Comparison of ENCODE assay signal across 13 cellular contexts in the genomic region with DNA sequence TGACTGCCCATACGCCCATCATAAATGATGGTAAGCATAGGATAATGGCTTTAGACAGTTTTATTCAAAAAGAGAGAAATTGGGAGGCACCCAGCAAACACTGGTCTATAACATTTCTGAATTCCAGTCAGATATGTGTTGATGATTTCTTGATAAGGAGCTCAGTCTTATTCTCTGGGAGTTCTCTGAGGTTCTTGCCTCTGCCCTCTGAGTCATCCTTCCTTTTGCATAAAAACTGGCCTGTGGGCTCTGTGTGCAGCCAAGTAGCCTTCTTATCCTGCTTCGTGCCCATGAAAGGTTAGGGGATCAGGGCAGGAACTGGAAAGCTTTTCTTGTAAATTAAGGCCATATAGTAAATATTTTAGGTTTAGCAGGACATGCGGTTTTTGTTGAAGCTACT. TPM values are rescaled to one million over a fixed set of nuclear protein-coding genes. Genes with fewer than 3 reads are reported as not detected.
DNase-seq lines count a peak whose midpoint lies in the region; ATAC-seq and TF ChIP-seq lines count a peak whose summit lies in the region.
"Had no signal": no experiment of that assay in that cellular context is flagged by ENCODE, and none has a peak within 500 bp of the region (broad histone marks: within the 10 kb centered on the region; RNA-seq: fewer than 3 reads in every experiment).

No MANE protein-coding gene starts in this region.

- TF ChIP-seq CTCF in choroid plexus epithelial cell (conservative IDR thresholded peaks at IDR 0.05; ENCODE audit: low read depth, low read length), result no peak

- H3K4me3 ChIP-seq in choroid plexus epithelial cell (ENCODE audit: low read depth, low read length) (no peak overlapping the region), mesendoderm (ENCODE audit: low read length) (no peak overlapping the region)
- H3K4me3 ChIP-seq: right atrium auricular region, uterus had no signal

- DNase-seq in Caki2 (ENCODE audit: low read depth) (peak; percentile 3), NCI-H226 (peak; percentile 83), choroid plexus epithelial cell (ENCODE audit: low read depth) (peak; percentile 79), mesendoderm (peak; percentile 63), NCI-H345 treated with DMSO at 0.1 percent for 48 hours (lab: John Stamatoyannopoulos, UW; ENCODE audit: unreplicated experiment) (no peak)
- no peak for DNase-seq in effector CD4-positive, alpha-beta T cell
- DNase-seq: activated CD4-positive, alpha-beta memory T cell treated with anti-CD3 and anti-CD28 coated beads, Interleukin-2, amount 10 ng/mL, durations not matched to agents 7 days and 5 days; NCI-H2107; uterus had no signal

- no peak overlapping the region for H3K9ac ChIP-seq in mesendoderm (ENCODE audit: low read length)

- H2BK120ac ChIP-seq in mesendoderm (ENCODE audit: low read depth, low read length), result no peak overlapping the region

- in situ Hi-C loops in Caki2 (cut with HindIII; ENCODE audit: low pct_unique_long_range_greater_than_20kb, low sequenced_read_pairs), result no loop called here

- H3K79me1 ChIP-seq in mesendoderm (ENCODE audit: low read length), result no peaks in the 10 kb centered on the region

- H3K36me3 ChIP-seq in mesendoderm (ENCODE audit: control insufficient read depth, insufficient read depth, low read length), result no peaks in the 10 kb centered on the region
- H3K36me3 ChIP-seq: uterus had no signal

- no peaks in the 10 kb centered on the region for H3K4me1 ChIP-seq in mesendoderm (ENCODE audit: control insufficient read depth, low read depth, low read length)
- H3K4me1 ChIP-seq: right atrium auricular region, uterus had no signal

- no peak for ATAC-seq in GM19351 (IDR thresholded peaks at IDR 0.05; ENCODE audit: unreplicated experiment)
- no peak for ATAC-seq in HG03520 (IDR thresholded peaks at IDR 0.05; ENCODE audit: unreplicated experiment)
- ATAC-seq: activated naive CD4-positive, alpha-beta T cell treated with anti-CD3 and anti-CD28 coated beads, Interleukin-2, amount 50 U/mL, for 72 hours had no signal

- H3K27me3 ChIP-seq in mesendoderm (ENCODE audit: insufficient read depth, low read length, poor library complexity), result no peaks in the 10 kb centered on the region
- H3K27me3 ChIP-seq: right atrium auricular region, uterus had no signal

- H3K4me2 ChIP-seq in mesendoderm (ENCODE audit: low read length), result no peak overlapping the region

- no peak overlapping the region for H3K23ac ChIP-seq in mesendoderm (ENCODE audit: low read length)

- no peaks in the 10 kb centered on the region for H3K79me2 ChIP-seq in mesendoderm (ENCODE audit: control insufficient read depth, insufficient read depth, low read length)

- H2BK15ac ChIP-seq in mesendoderm (replicated peaks; ENCODE audit: low read depth), result no peak overlapping the region

- no peak overlapping the region for H3K18ac ChIP-seq in mesendoderm (ENCODE audit: low read length)

- no peak overlapping the region for H3K4ac ChIP-seq in mesendoderm (ENCODE audit: low read depth, low read length)

- H4K8ac ChIP-seq in mesendoderm (ENCODE audit: low read depth, low read length), result no peak overlapping the region

- WGBS in mesendoderm (ENCODE audit: extremely low coverage, insufficient coverage, low lambda C conversion rate), result no CpG with 5 or more reads among the region's 3 CpGs

- H3K27ac ChIP-seq in mesendoderm (ENCODE audit: low read depth, low read length), result no peak overlapping the region
- H3K27ac ChIP-seq: right atrium auricular region, uterus had no signal

- H3K56ac ChIP-seq in mesendoderm (ENCODE audit: low read length), result no peak overlapping the region

- no peak overlapping the region for H2BK5ac ChIP-seq in mesendoderm (ENCODE audit: low read length)

- H2AK5ac ChIP-seq in mesendoderm (ENCODE audit: low read length), result no peak overlapping the region

- no peak overlapping the region for H4K5ac ChIP-seq in mesendoderm (ENCODE audit: low read length)

RNA-seq across cellular contexts. Expression of a gene that starts 48.9 kb away (rescaled TPM):
- total RNA-seq in Caki2 (2014; rRNA removed; shearing (Covaris generic); ENCODE audit: low replicate concordance), result 11.6 and 23.8 TPM in 2 replicates
- polyA plus RNA-seq in mesendoderm (2013, experiment 1 of 2), result 54.3 TPM
- polyA plus RNA-seq in mesendoderm (2013, experiment 2 of 2), result 53.7 TPM

Comparison
In these comparisons a context has a peak if more than half of its experiments do, and no peak if none do; other contexts are left out.
1. DNase-seq: peak in Caki2 (single experiment), NCI-H226 (single experiment), choroid plexus epithelial cell (single experiment) and mesendoderm (single experiment); none in effector CD4-positive, alpha-beta T cell (single experiment) and NCI-H345 treated with DMSO at 0.1 percent for 48 hours (single experiment).